ENCODE assay signal across 8 cellular contexts in genomic region chr5:172437445-172438303, GRCh38. TPM values are rescaled to one million over a fixed set of nuclear protein-coding genes. Genes with fewer than 3 reads are reported as not detected.
DNase-seq lines count a peak whose midpoint lies in the region; ATAC-seq and TF ChIP-seq lines count a peak whose summit lies in the region.

No MANE protein-coding gene starts in this region.

- POLR2A ChIA-PET in CD4-positive, alpha-beta memory T cell (lab: Charles Lee; ENCODE audit: partially characterized antibody), result no interaction called here

- no peak overlapping the region for H3K4me3 ChIP-seq in WERI-Rb-1 (ENCODE audit: low read depth, low read length)
- H3K4me3 ChIP-seq in CD4-positive, alpha-beta memory T cell (ENCODE audit: low read length in 2 of 2), result no peak overlapping the region

- H3K27me3 ChIP-seq in WERI-Rb-1 (ENCODE audit: insufficient read depth, low read depth, severe bottlenecking), result no peaks in the 10 kb centered on the region
- H3K27me3 ChIP-seq in CD4-positive, alpha-beta memory T cell (ENCODE audit: insufficient read depth, low read length), result no peaks in the 10 kb centered on the region

- CTCF ChIA-PET in CD4-positive, alpha-beta memory T cell (lab: Charles Lee; ENCODE audit: partially characterized antibody), result interaction anchor here (1.5 to 2.1 kb wide), 2 partner anchors 12 to 13 kb away, joined by 5 to 8 read pairs; no protein-coding TSS in a partner anchor

- ATAC-seq in omental fat pad (ENCODE audit: low FRiP score) (peak; percentile 56), HG02973 (IDR thresholded peaks at IDR 0.05; ENCODE audit: unreplicated experiment) (no peak), GM18519 (IDR thresholded peaks at IDR 0.05; ENCODE audit: low FRiP score, unreplicated experiment) (no peak)

- TF ChIP-seq CTCF in omental fat pad (IDR thresholded peaks at IDR 0.05) (no peak), WERI-Rb-1 (IDR thresholded peaks at IDR 0.05; ENCODE audit: low read depth, low read length) (no peak)

- H3K4me1 Mint-ChIP-seq in CD4-positive, alpha-beta memory T cell, result no peaks in the 10 kb centered on the region

- H3K36me3 ChIP-seq in WERI-Rb-1, result no peaks in the 10 kb centered on the region
- H3K36me3 ChIP-seq in CD4-positive, alpha-beta memory T cell (ENCODE audit: insufficient read depth, low read length), result no peaks in the 10 kb centered on the region

- H3K4me3 Mint-ChIP-seq in CD4-positive, alpha-beta memory T cell, result no peak overlapping the region

- H3K27ac ChIP-seq in epithelial cell of prostate (peak overlapping the region; percentile 15), WERI-Rb-1 (no peak overlapping the region)
- H3K27ac ChIP-seq in CD4-positive, alpha-beta memory T cell (ENCODE audit: low read depth, low read length), result no peak overlapping the region

- H3K9me3 Mint-ChIP-seq in CD4-positive, alpha-beta memory T cell, result no peaks in the 10 kb centered on the region

- no peaks in the 10 kb centered on the region for H3K9me3 ChIP-seq in WERI-Rb-1 (ENCODE audit: severe bottlenecking)
- H3K9me3 ChIP-seq in CD4-positive, alpha-beta memory T cell (ENCODE audit: control insufficient read depth in 1 of 2, low read length in 2 of 2), result no peaks in the 10 kb centered on the region

- H3K27ac Mint-ChIP-seq in CD4-positive, alpha-beta memory T cell, result no peak overlapping the region

- DNase-seq in DMS79 treated with DMSO at 0.1 percent for 48 hours (lab: John Stamatoyannopoulos, UW) (peak; percentile 91), NCI-H748 (lab: John Stamatoyannopoulos, UW; ENCODE audit: unreplicated experiment) (peak; percentile 98), epithelial cell of prostate (ENCODE audit: low read depth, low spot score) (no peak), omental fat pad (ENCODE audit: low spot score) (no peak), WERI-Rb-1 (no peak)
- DNase-seq in CD4-positive, alpha-beta memory T cell, result no peak

- H3K27me3 Mint-ChIP-seq in CD4-positive, alpha-beta memory T cell, result peaks cover 2 to 3% of the 10 kb centered on the region in 2 donors

- H3K36me3 Mint-ChIP-seq in CD4-positive, alpha-beta memory T cell, result no peaks in the 10 kb centered on the region

- intact Hi-C loops in CD4-positive, alpha-beta memory T cell (cut with micrococcal nuclease), result no loop called here

- no peaks in the 10 kb centered on the region for H3K4me1 ChIP-seq in CD4-positive, alpha-beta memory T cell (ENCODE audit: insufficient read depth, low read length)

RNA-seq across cellular contexts. Expression of gene SH3PXD2B, which starts 16.7 kb away (rescaled TPM):
- 10 to 100 TPM; 29.3 to 47.1 (median 44.3) TPM for total RNA-seq in omental fat pad
- total RNA-seq in CD4-positive, alpha-beta memory T cell, result under 1 TPM; 0.19 to 0.38 TPM
- not detected for polyA plus RNA-seq in CD4-positive, alpha-beta memory T cell

Comparison
In these comparisons a context has a peak if more than half of its experiments do, and no peak if none do; other contexts are left out.
1. DNase-seq: peak in DMS79 treated with DMSO at 0.1 percent for 48 hours (single experiment) and NCI-H748 (single experiment); none in epithelial cell of prostate (single experiment), omental fat pad (single experiment), WERI-Rb-1 (single experiment) and CD4-positive, alpha-beta memory T cell (0 of 5).
2. RNA of gene SH3PXD2B, which starts 16.7 kb away (total RNA-seq): 29.3 to 47.1 TPM in omental fat pad; 0.19 to 0.38 TPM in CD4-positive, alpha-beta memory T cell; every median in the first group is over 10 times any median in the second.